In the genomic region with DNA sequence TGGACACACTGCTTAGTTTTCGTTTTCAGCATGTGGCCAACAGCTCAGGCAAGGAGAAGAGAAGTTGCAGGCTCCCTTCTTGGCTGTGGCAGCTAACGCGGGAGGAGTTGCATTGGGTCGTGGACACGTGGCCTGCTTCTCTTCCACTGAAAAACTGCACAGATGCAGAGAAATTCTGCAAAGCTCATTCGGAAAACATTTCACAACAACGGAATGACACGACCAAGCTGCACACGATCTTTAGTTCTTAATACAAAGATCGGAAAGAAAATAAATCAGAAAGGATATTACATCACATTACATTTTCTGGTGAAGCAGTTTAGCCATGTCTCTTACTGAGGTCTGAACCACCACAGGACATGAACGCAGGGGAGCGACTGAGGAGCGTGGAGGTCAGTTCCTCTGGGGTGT, we compare ENCODE assay signal across 12 cellular contexts.
DNase-seq lines count a peak whose midpoint lies in the region; ATAC-seq and TF ChIP-seq lines count a peak whose summit lies in the region.
"Had no signal": no experiment of that assay in that cellular context is flagged by ENCODE, and none has a peak within 500 bp of the region (broad histone marks: within the 10 kb centered on the region; RNA-seq: fewer than 3 reads in every experiment).

No MANE protein-coding gene starts in this region.

- H3K4me1 ChIP-seq in sigmoid colon: peaks cover 0 to 60% (median 50%) of the 10 kb centered on the region in 4 donors

- WGBS in sigmoid colon, 2 donors: 76 to 83% methylated on average over 13 of the region's 13 CpGs

- TF ChIP-seq POLR2A in sigmoid colon (IDR thresholded peaks at IDR 0.05): no peak

- peak in 2 of 4 donors; percentile 64 to 81 for TF ChIP-seq EP300 in sigmoid colon (IDR thresholded peaks at IDR 0.05)

- H3K36me3 ChIP-seq in brain microvascular endothelial cell (replicated peaks) (no peaks in the 10 kb centered on the region), sigmoid colon (no peaks in the 10 kb centered on the region)

- H3K27ac ChIP-seq in brain microvascular endothelial cell (peak overlapping the region; percentile 94), sigmoid colon (peak overlapping the region; percentile 72 to 89 (median 84))
- H3K27ac ChIP-seq: KMS-11, VCaP had no signal

- TF ChIP-seq CTCF in brain microvascular endothelial cell (IDR thresholded peaks at IDR 0.05; ENCODE audit: low read depth, low read length, missing control alignments): no peak
- no peak for TF ChIP-seq CTCF in sigmoid colon (IDR thresholded peaks at IDR 0.05)

- in situ Hi-C loops in brain microvascular endothelial cell (cut with HindIII; ENCODE audit: low pct_ligation_motif_present, low sequenced_read_pairs): no loop called here

- peak; percentile 51 for DNase-seq in AG08396 (ENCODE audit: low spot score)
- DNase-seq in brain microvascular endothelial cell: peak; percentile 77
- DNase-seq in iris pigment epithelial cell (ENCODE audit: low read depth): peak; percentile 96
- peak; percentile 97 for DNase-seq in sigmoid colon
- no peak for DNase-seq in NCI-H2029 (lab: John Stamatoyannopoulos, UW)
- DNase-seq: GF-D8 had no signal

- H3K4me3 ChIP-seq in brain microvascular endothelial cell (ENCODE audit: low read depth, low read length) (no peak overlapping the region), sigmoid colon (peak overlapping the region in 2 of 4 donors; percentile 5 to 16)

- ATAC-seq in HG03097 (IDR thresholded peaks at IDR 0.05; ENCODE audit: low FRiP score, unreplicated experiment): no peak
- ATAC-seq in GM19467 (IDR thresholded peaks at IDR 0.05; ENCODE audit: unreplicated experiment): no peak
- ATAC-seq in GM18868 (IDR thresholded peaks at IDR 0.05; ENCODE audit: unreplicated experiment): no peak

- H3K27me3 ChIP-seq in brain microvascular endothelial cell (replicated peaks) (no peaks in the 10 kb centered on the region), sigmoid colon (no peaks in the 10 kb centered on the region)
- H3K27me3 ChIP-seq: dorsolateral prefrontal cortex had no signal

- H3K9me3 ChIP-seq in sigmoid colon: no peaks in the 10 kb centered on the region

- intact Hi-C loops in sigmoid colon (cut with DNase I): loop anchor here (5.0 to 10.0 kb wide), 3 partner anchors 67 to 450 kb away; no protein-coding TSS in a partner anchor
